ENCODE assay signal across 25 cellular contexts in genomic region chr10:56782503-56782902, GRCh38.
"Had no signal": no experiment of that assay in that cellular context is flagged by ENCODE, and none has a peak within 500 bp of the region (broad histone marks: within the 10 kb centered on the region; RNA-seq: fewer than 3 reads in every experiment).

No MANE protein-coding gene starts in this region.

- H3K36me3 Mint-ChIP-seq: activated CD4-positive, alpha-beta memory T cell treated with anti-CD3 and anti-CD28 coated beads for 36 hours; activated naive CD8-positive, alpha-beta T cell; brain had no signal

- ATAC-seq: activated T-cell treated with anti-CD3 and anti-CD28 coated beads, Interleukin-2, amount 50 U/mL, for 4 hours; activated T-helper 17 cell treated with anti-CD3 and anti-CD28 coated beads, Interleukin-2, amount 50 U/mL, for 72 hours; K562; Panc1; T-helper 17 cell had no signal

- H3K4me3 Mint-ChIP-seq: activated B cell treated with CpG ODN at 0.5 μM for 24 hours; activated CD4-positive, alpha-beta memory T cell treated with anti-CD3 and anti-CD28 coated beads for 36 hours; activated CD4-positive, alpha-beta T cell treated with anti-CD3 and anti-CD28 coated beads, Interleukin-2, amount 10 ng/mL, durations not matched to agents 24 days and 14 days; activated naive CD4-positive, alpha-beta T cell treated with anti-CD3 and anti-CD28 coated beads for 36 hours; activated naive CD8-positive, alpha-beta T cell; activated T-cell treated with anti-CD3 and anti-CD28 coated beads, Interleukin-2, amount 50 U/mL, for 4 hours; activated T-helper 17 cell treated with anti-CD3 and anti-CD28 coated beads, Interleukin-2, amount 50 U/mL, for 72 hours; brain; T-helper 17 cell had no signal

- H3K9me3 Mint-ChIP-seq: brain had no signal

- H3K27me3 Mint-ChIP-seq: activated B cell treated with CpG ODN at 0.5 μM for 24 hours; activated CD4-positive, alpha-beta memory T cell treated with anti-CD3 and anti-CD28 coated beads for 36 hours; activated CD4-positive, alpha-beta T cell treated with anti-CD3 and anti-CD28 coated beads, Interleukin-2, amount 10 ng/mL, durations not matched to agents 24 days and 14 days; activated naive CD8-positive, alpha-beta T cell; activated T-helper 17 cell treated with anti-CD3 and anti-CD28 coated beads, Interleukin-2, amount 50 U/mL, for 72 hours; brain; T-helper 17 cell had no signal

- H3K4me3 ChIP-seq: K562 had no signal

- H3K4me1 Mint-ChIP-seq: activated B cell treated with CpG ODN at 0.5 μM for 24 hours; activated CD4-positive, alpha-beta T cell treated with anti-CD3 and anti-CD28 coated beads, Interleukin-2, amount 10 ng/mL, durations not matched to agents 24 days and 14 days; activated T-helper 17 cell treated with anti-CD3 and anti-CD28 coated beads, Interleukin-2, amount 50 U/mL, for 72 hours; brain; T-helper 17 cell had no signal

- H3K27ac Mint-ChIP-seq: activated B cell treated with CpG ODN at 0.5 μM for 24 hours; activated CD4-positive, alpha-beta memory T cell treated with anti-CD3 and anti-CD28 coated beads for 36 hours; activated CD4-positive, alpha-beta T cell treated with anti-CD3 and anti-CD28 coated beads, Interleukin-2, amount 10 ng/mL, durations not matched to agents 24 days and 14 days; activated naive CD4-positive, alpha-beta T cell treated with anti-CD3 and anti-CD28 coated beads for 36 hours; activated naive CD8-positive, alpha-beta T cell; activated T-helper 17 cell treated with anti-CD3 and anti-CD28 coated beads, Interleukin-2, amount 50 U/mL, for 72 hours; brain; T-helper 17 cell had no signal

- DNase-seq: activated B cell treated with CpG ODN at 0.5 μM for 24 hours; activated CD4-positive, alpha-beta memory T cell treated with anti-CD3 and anti-CD28 coated beads for 36 hours; activated CD4-positive, alpha-beta T cell treated with anti-CD3 and anti-CD28 coated beads for 1 hour; activated CD4-positive, alpha-beta T cell treated with anti-CD3 and anti-CD28 coated beads, Interleukin-2, amount 10 ng/mL, durations not matched to agents 24 days and 14 days; activated CD8-positive, alpha-beta memory T cell treated with anti-CD3 and anti-CD28 coated beads for 24 hours; activated gamma-delta T cell; activated naive CD4-positive, alpha-beta T cell treated with anti-CD3 and anti-CD28 coated beads for 36 hours; activated T-cell treated with anti-CD3 and anti-CD28 coated beads, Interleukin-2, amount 50 U/mL, for 4 hours; amygdala; Karpas-422; NCI-H1105 treated with DMSO at 0.1 percent for 48 hours; NCI-H1436 treated with DMSO at 0.1 percent for 48 hours; NCI-H187; NCI-H2081 treated with DMSO at 0.1 percent for 48 hours; NCI-H446; NCI-H524; Right ventricle myocardium superior; RPMI8226; T-helper 17 cell; T-helper 9 cell had no signal
